10 cellular contexts compared by ENCODE assay signal in genomic region chr12:103852498-103852992, GRCh38. TPM values are rescaled to one million over a fixed set of nuclear protein-coding genes. Genes with fewer than 3 reads are reported as not detected.
DNase-seq lines count a peak whose midpoint lies in the region; ATAC-seq and TF ChIP-seq lines count a peak whose summit lies in the region.
"Had no signal": no experiment of that assay in that cellular context is flagged by ENCODE, and none has a peak within 500 bp of the region (broad histone marks: within the 10 kb centered on the region; RNA-seq: fewer than 3 reads in every experiment).

No MANE protein-coding gene starts in this region.

- DNase-seq in NCI-H2171 (lab: John Stamatoyannopoulos, UW) (peak; percentile 50), neural progenitor cell (ENCODE audit: low spot score) (no peak), OCI-M1 (lab: John Stamatoyannopoulos, UW) (no peak), left lobe of liver (ENCODE audit: low spot score) (no peak)
- DNase-seq in effector memory CD8-positive, alpha-beta T cell = no peak
- DNase-seq: CD8-positive, alpha-beta T cell had no signal

- H3K9me3 ChIP-seq in HEK293 (ENCODE audit: control insufficient read depth, insufficient read depth, low read depth, low read length) (no peaks in the 10 kb centered on the region), neural progenitor cell (ENCODE audit: low read depth) (no peaks in the 10 kb centered on the region)

- H3K79me2 ChIP-seq in neural progenitor cell (ENCODE audit: low read depth) = no peaks in the 10 kb centered on the region

- H3K4me1 ChIP-seq in HEK293 (ENCODE audit: control insufficient read depth, insufficient read depth, low read length) (peaks cover 10% of the 10 kb centered on the region; the same call in 1 of the 2 replicates), neural progenitor cell (no peaks in the 10 kb centered on the region)

- H3K4me3 ChIP-seq in HEK293 (ENCODE audit: low read depth, low read length) (no peak overlapping the region), neural progenitor cell (no peak overlapping the region)
- H3K4me3 ChIP-seq: coronary artery had no signal

- POLR2A ChIA-PET in HEK293 (lab: Yijun Ruan, JAX) = no interaction called here

- no peaks in the 10 kb centered on the region for H3K9me3 Mint-ChIP-seq in brain
- H3K9me3 Mint-ChIP-seq in neural progenitor cell = no peaks in the 10 kb centered on the region
- H3K9me3 Mint-ChIP-seq in effector memory CD8-positive, alpha-beta T cell = no peaks in the 10 kb centered on the region
- H3K9me3 Mint-ChIP-seq: CD8-positive, alpha-beta T cell had no signal

- H3K27me3 Mint-ChIP-seq in brain = peaks cover 4% of the 10 kb centered on the region
- no peaks in the 10 kb centered on the region for H3K27me3 Mint-ChIP-seq in neural progenitor cell (ENCODE audit: insufficient read depth, low read depth)
- peaks cover 0 to 11% of the 10 kb centered on the region in 2 donors for H3K27me3 Mint-ChIP-seq in effector memory CD8-positive, alpha-beta T cell

- CTCF ChIA-PET in HEK293 (lab: Yijun Ruan, JAX) = no interaction called here

- H4K20me1 ChIP-seq in neural progenitor cell (ENCODE audit: low read depth) = no peaks in the 10 kb centered on the region

- no peaks in the 10 kb centered on the region for H3K36me3 ChIP-seq in HEK293 (ENCODE audit: control insufficient read depth in 2 of 2, insufficient read depth in 1 of 2, low read length in 2 of 2)
- H3K36me3 ChIP-seq in neural progenitor cell = no peaks in the 10 kb centered on the region

- H3K27ac Mint-ChIP-seq in brain (peak overlapping the region in 3 of 5 experiments; percentile 38 to 80 (median 48)), neural progenitor cell (peak overlapping the region; percentile 1)
- H3K27ac Mint-ChIP-seq in effector memory CD8-positive, alpha-beta T cell = no peak overlapping the region
- H3K27ac Mint-ChIP-seq: CD8-positive, alpha-beta T cell had no signal

- ATAC-seq in effector memory CD8-positive, alpha-beta T cell (replicated peaks) = no peak
- no peak for ATAC-seq in GM18868 (IDR thresholded peaks at IDR 0.05; ENCODE audit: unreplicated experiment)
- ATAC-seq in left lobe of liver = no peak
- ATAC-seq: CD8-positive, alpha-beta T cell had no signal

- no peak overlapping the region for H3K4me2 ChIP-seq in neural progenitor cell

- no peak overlapping the region for H3K9ac ChIP-seq in neural progenitor cell

- H3K27ac ChIP-seq in HEK293 (ENCODE audit: extremely low read depth, low read depth, low read length) (no peak overlapping the region), neural progenitor cell (no peak overlapping the region)

- no peaks in the 10 kb centered on the region for H3F3A ChIP-seq in neural progenitor cell (ENCODE audit: low read depth)

- TF ChIP-seq CTCF in HEK293 (tag by site-specific recombination; IDR thresholded peaks at IDR 0.05) (no peak), brain (conservative IDR thresholded peaks at IDR 0.05) (no peak), neural progenitor cell (IDR thresholded peaks at IDR 0.05) (no peak)

- H3K27me3 ChIP-seq in neural progenitor cell = no peaks in the 10 kb centered on the region

- H3K36me3 Mint-ChIP-seq in brain = no peaks in the 10 kb centered on the region
- H3K36me3 Mint-ChIP-seq in neural progenitor cell = no peaks in the 10 kb centered on the region
- no peaks in the 10 kb centered on the region for H3K36me3 Mint-ChIP-seq in effector memory CD8-positive, alpha-beta T cell (ENCODE audit: insufficient read depth)
- H3K36me3 Mint-ChIP-seq: CD8-positive, alpha-beta T cell had no signal

- H2AFZ ChIP-seq in neural progenitor cell (replicated peaks) = no peak overlapping the region

- H3K4me1 Mint-ChIP-seq in brain (peaks cover 27% of the 10 kb centered on the region), neural progenitor cell (peaks cover 16% of the 10 kb centered on the region)
- H3K4me1 Mint-ChIP-seq in effector memory CD8-positive, alpha-beta T cell (ENCODE audit: low read depth in 2 of 2) = no peaks in the 10 kb centered on the region

- peak overlapping the region in 1 of 5 experiments; percentile 18 for H3K4me3 Mint-ChIP-seq in brain
- H3K4me3 Mint-ChIP-seq in neural progenitor cell = no peak overlapping the region
- H3K4me3 Mint-ChIP-seq in effector memory CD8-positive, alpha-beta T cell = no peak overlapping the region
- H3K4me3 Mint-ChIP-seq: CD8-positive, alpha-beta T cell had no signal

TF ChIP-seq in HEK293, 187 proteins besides CTCF, POLR2A, EP300 and RAD21 (continues in another document):
- TF ChIP-seq PATZ1 (tag by site-specific recombination; IDR thresholded peaks at IDR 0.05) (peak; percentile 40; the same call in 1 of the 2 replicates), ELK4 (IDR thresholded peaks at IDR 0.05; ENCODE audit: borderline replicate concordance, low read depth, low read length) (no peak), ZBTB17 (tag by site-specific recombination; IDR thresholded peaks at IDR 0.05) (peak; percentile 90), ZBTB49 (tag by site-specific recombination; IDR thresholded peaks at IDR 0.05; ENCODE audit: low read depth) (no peak), ZNF549 (tag by site-specific recombination; IDR thresholded peaks at IDR 0.05) (no peak), ZNF280D (tag by site-specific recombination; IDR thresholded peaks at IDR 0.05) (no peak), WT1 (tag by site-specific recombination; IDR thresholded peaks at IDR 0.05) (peak; percentile 25; the same call in 1 of the 2 replicates), ZFHX2 (tag by site-specific recombination; conservative IDR thresholded peaks at IDR 0.05) (peak; percentile 85), KLF1 (tag by site-specific recombination; IDR thresholded peaks at IDR 0.05) (0 out of 2 replicates have a peak, but pooled peaks have one; percentile 42), ZNF335 (tag by site-specific recombination; conservative IDR thresholded peaks at IDR 0.05) (no peak)

RNA-seq across cellular contexts. Expression of gene NT5DC3, which starts 11.5 kb away (rescaled TPM):
- 4.4 TPM for polyA plus RNA-seq in brain (ENCODE audit: insufficient read depth, low read depth, low replicate concordance)
- 3.1 and 4.3 TPM in 2 replicates for total RNA-seq in neural progenitor cell (ENCODE audit: low replicate concordance)
- 9.3 TPM for total RNA-seq in left lobe of liver

Comparison
In these comparisons a context has a peak if more than half of its experiments do, and no peak if none do; other contexts are left out.
1. H3K27ac Mint-ChIP-seq: peak in brain (3 of 5) and neural progenitor cell (single experiment); none in effector memory CD8-positive, alpha-beta T cell (0 of 2).